ENCODE assay signal across 24 cellular contexts in the genomic region with DNA sequence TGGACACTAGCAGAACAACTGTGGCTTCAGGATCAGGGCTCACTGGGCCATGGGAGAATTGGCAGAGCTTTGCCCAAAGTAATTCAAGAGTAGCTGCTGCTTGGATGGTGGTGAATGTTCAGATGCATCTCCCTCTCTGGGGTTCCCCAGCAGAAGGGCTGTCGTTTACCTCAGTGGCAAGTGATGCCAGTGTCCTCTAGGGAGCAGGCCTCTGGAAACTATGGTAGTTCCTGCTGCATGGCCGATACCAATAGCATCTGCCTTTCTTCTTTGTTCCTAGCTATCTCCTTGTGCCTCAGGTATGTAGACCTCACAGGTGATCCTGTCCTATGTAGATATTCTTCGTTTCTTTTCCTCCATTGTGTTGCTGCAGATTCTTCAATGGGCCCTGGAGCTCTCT. TPM values are rescaled to one million over a fixed set of nuclear protein-coding genes. Genes with fewer than 3 reads are reported as not detected.
DNase-seq lines count a peak whose midpoint lies in the region; ATAC-seq, FAIRE-seq and TF ChIP-seq lines count a peak whose summit lies in the region.
"Had no signal": no experiment of that assay in that cellular context is flagged by ENCODE, and none has a peak within 500 bp of the region (broad histone marks: within the 10 kb centered on the region; RNA-seq: fewer than 3 reads in every experiment).

No MANE protein-coding gene starts in this region.

- H3K9ac ChIP-seq in H1 (replicated peaks in 1 of 4; ENCODE audit: extremely low read depth in 1 of 4, low read depth in 3 of 4, low read length in 3 of 4): no peak overlapping the region
- H3K9ac ChIP-seq: BLaER1 had no signal

- H2AFZ ChIP-seq in GM23338 (no peak overlapping the region), H1 (ENCODE audit: low read length) (no peak overlapping the region)

- H3K36me3 Mint-ChIP-seq in GM23338 (ENCODE audit: low read depth) (peaks cover 72% of the 10 kb centered on the region), WTC11 (peaks cover 65% of the 10 kb centered on the region)

- CTCF ChIA-PET in WTC11 (lab: Charles Lee): interaction anchor here (1.0 to 1.5 kb wide), 3 partner anchors 16 to 294 kb away, joined by 3 to 11 read pairs (median 3); no protein-coding TSS in a partner anchor
- CTCF ChIA-PET in H1 (lab: Charles Lee; ENCODE audit: partially characterized antibody): interaction anchor here (0.6 to 6.3 kb wide), 22 partner anchors 7 to 1531 kb away, joined by 3 to 44 read pairs (median 4); no protein-coding TSS in a partner anchor
- CTCF ChIA-PET in GM10248 (lab: Yijun Ruan, JAX): interaction anchor here (0.8 to 4.5 kb wide), 10 partner anchors 9 to 294 kb away, joined by 3 to 20 read pairs (median 4); no protein-coding TSS in a partner anchor

- no peak overlapping the region for H2AK5ac ChIP-seq in H1 (ENCODE audit: low read depth, low read length)

- H3K9me3 Mint-ChIP-seq in GM23338 (peaks cover 7% of the 10 kb centered on the region; the same call in 1 of the 3 replicates), WTC11 (no peaks in the 10 kb centered on the region)
- H3K9me3 Mint-ChIP-seq: CD4-positive, CD25-positive, alpha-beta regulatory T cell; CD8-positive, alpha-beta T cell had no signal

- H3K4me3 ChIP-seq in GM23338: no peak overlapping the region
- H3K4me3 ChIP-seq in H1 (ENCODE audit: extremely low read depth in 1 of 4, insufficient read depth in 2 of 4, low read depth in 3 of 4, low read length in 4 of 4): no peak overlapping the region
- H3K4me3 ChIP-seq: BLaER1, GM12878 had no signal

- POLR2A ChIA-PET in WTC11 (lab: Charles Lee): no interaction called here
- POLR2A ChIA-PET in H1 (lab: Charles Lee; ENCODE audit: partially characterized antibody): interaction anchor here (1.0 to 1.7 kb wide), 4 partner anchors 8 to 26 kb away, joined by 3 to 5 read pairs (median 4); partner anchors contain the start of gene HMGB2
- POLR2A ChIA-PET in GM10248 (lab: Yijun Ruan, JAX): no interaction called here

- H3K4ac ChIP-seq in H1 (replicated peaks; ENCODE audit: insufficient read length, low read depth, low read length): no peak overlapping the region

- no peak overlapping the region for H3K23ac ChIP-seq in H1 (ENCODE audit: insufficient read length)

- H2BK12ac ChIP-seq in H1 (ENCODE audit: low read depth, low read length): no peak overlapping the region

- no peak for TF ChIP-seq POLR2A in H1 (IDR thresholded peaks at IDR 0.05; ENCODE audit: control extremely low read depth in 1 of 2, low read depth in 2 of 2, low read length in 2 of 2)

- H3K27me3 ChIP-seq in GM23338 (ENCODE audit: insufficient read depth) (no peaks in the 10 kb centered on the region), H1 (replicated peaks in 1 of 4; ENCODE audit: control insufficient read depth in 3 of 4, extremely low read depth in 1 of 4, insufficient read depth in 3 of 4, low read length in 3 of 4) (no peaks in the 10 kb centered on the region)
- H3K27me3 ChIP-seq: BE2C, BLaER1 had no signal

- no peak overlapping the region for H3K4me2 ChIP-seq in GM23338
- no peak overlapping the region for H3K4me2 ChIP-seq in H1 (ENCODE audit: insufficient read depth in 1 of 2, low read depth in 2 of 2, low read length in 2 of 2)
- H3K4me2 ChIP-seq: BLaER1 had no signal

- peaks cover 11% of the 10 kb centered on the region for H3K4me1 Mint-ChIP-seq in GM23338
- peaks cover 15% of the 10 kb centered on the region for H3K4me1 Mint-ChIP-seq in WTC11
- H3K4me1 Mint-ChIP-seq: CD14-positive monocyte had no signal

- H4K8ac ChIP-seq in H1 (ENCODE audit: extremely low read depth, insufficient read depth, low read length): no peak overlapping the region

- H3K4me3 Mint-ChIP-seq in GM23338: no peak overlapping the region
- no peak overlapping the region for H3K4me3 Mint-ChIP-seq in WTC11
- H3K4me3 Mint-ChIP-seq: CD14-positive monocyte; CD4-positive, CD25-positive, alpha-beta regulatory T cell; CD8-positive, alpha-beta T cell had no signal

- peaks cover 11% of the 10 kb centered on the region; the same call in 1 of the 2 replicates for H3K79me2 ChIP-seq in GM23338 (replicated peaks; ENCODE audit: insufficient read depth)
- peaks cover 0 to 9% of the 10 kb centered on the region in 2 experiments; a peak in 1 of 4 replicates for H3K79me2 ChIP-seq in H1 (ENCODE audit: control insufficient read depth in 1 of 2, insufficient read depth in 2 of 2, low read length in 2 of 2)

- DNase-seq in GM23338 (ENCODE audit: low spot score): no peak
- DNase-seq in WTC11 (ENCODE audit: low spot score): no peak
- no peak for DNase-seq in H1 (ENCODE audit: low read depth in 1 of 2, low spot score in 2 of 2)
- no peak for DNase-seq in activated effector memory CD4-positive, alpha-beta T cell treated with Interleukin-2 at 50 U/mL for 16 hours
- no peak for DNase-seq in GM10248 (ENCODE audit: extremely low spot score)
- no peak for DNase-seq in midbrain (lab: John Stamatoyannopoulos, UW)
- DNase-seq: 8988T; ACHN; BE2C; C1 segment of cervical spinal cord; Caco-2; Calu3; CD4-positive, CD25-positive, alpha-beta regulatory T cell; CD8-positive, alpha-beta T cell; DMS79 treated with DMSO at 0.1 percent for 48 hours; GF-D8 had no signal

- no peak for TF ChIP-seq EP300 in H1 (IDR thresholded peaks at IDR 0.05; ENCODE audit: borderline replicate concordance in 1 of 2, low read depth in 2 of 2, low read length in 2 of 2)

- 80% methylated on average over 3 of the region's 3 CpGs; no CpG with 5 or more reads in 1 of the 2 experiments for WGBS in H1 (ENCODE audit: extremely low coverage in 1 of 2, insufficient coverage in 1 of 2, insufficient read length in 1 of 2, insufficient replicate concordance in 2 of 2, low coverage in 1 of 2, low lambda C conversion rate in 2 of 2, missing lambda C conversion rate in 1 of 2), 2 experiments

- ATAC-seq in GM23338 (peak; percentile 59), WTC11 (peak; percentile 41; the same call in 1 of the 2 replicates)
- ATAC-seq: CD8-positive, alpha-beta T cell; GM12878 had no signal

- H3K9me2 ChIP-seq in GM23338 (ENCODE audit: insufficient read depth): no peaks in the 10 kb centered on the region

- H2BK120ac ChIP-seq in H1 (replicated peaks; ENCODE audit: low read depth, low read length): no peak overlapping the region

- no peak overlapping the region for H2BK15ac ChIP-seq in H1 (ENCODE audit: low read length)

- H3K27me3 Mint-ChIP-seq in GM23338 (ENCODE audit: insufficient read depth, low read depth, poor library complexity) (peaks cover 7% of the 10 kb centered on the region), WTC11 (ENCODE audit: low read depth) (no peaks in the 10 kb centered on the region)
- H3K27me3 Mint-ChIP-seq: CD4-positive, CD25-positive, alpha-beta regulatory T cell had no signal

- no peaks in the 10 kb centered on the region for H3F3A ChIP-seq in GM23338 (replicated peaks; ENCODE audit: low read depth)

- H3K56ac ChIP-seq in H1 (replicated peaks; ENCODE audit: insufficient read length, low read depth, low read length): no peak overlapping the region

- H4K20me1 ChIP-seq in GM23338 (replicated peaks; ENCODE audit: insufficient read depth) (no peaks in the 10 kb centered on the region), H1 (replicated peaks in 1 of 2; ENCODE audit: control insufficient read depth in 1 of 2, insufficient read depth in 2 of 2, low read length in 2 of 2) (peaks cover 0 to 7% of the 10 kb centered on the region in 2 experiments)

- H3K79me1 ChIP-seq in H1 (ENCODE audit: low read depth, low read length): no peaks in the 10 kb centered on the region; the same call in 1 of the 2 replicates

- no peak overlapping the region for H2BK5ac ChIP-seq in H1 (ENCODE audit: low read depth, low read length)

- H3K36me3 ChIP-seq in GM23338 (ENCODE audit: insufficient read depth) (peaks cover 7% of the 10 kb centered on the region; the same call in 1 of the 2 replicates), H1 (ENCODE audit: control insufficient read depth in 2 of 4, insufficient read depth in 4 of 4, low read length in 3 of 4) (peaks cover 2 to 16% (median 8%) of the 10 kb centered on the region in 4 experiments; a peak in 5 of 8 replicates)
- H3K36me3 ChIP-seq: BE2C had no signal

- H3K27ac ChIP-seq in GM23338 (ENCODE audit: low read depth) (no peak overlapping the region), H1 (ENCODE audit: low read depth, low read length) (no peak overlapping the region)
- H3K27ac ChIP-seq: BLaER1 had no signal

- H3K23me2 ChIP-seq in H1 (ENCODE audit: low read depth, low read length): no peaks in the 10 kb centered on the region

- H3K9me3 ChIP-seq in H1 (ENCODE audit: insufficient read depth in 2 of 2, low read depth in 1 of 2, low read length in 1 of 2): no peaks in the 10 kb centered on the region
- H3K9me3 ChIP-seq: BE2C, Caco-2 had no signal

- TF ChIP-seq CTCF in GM23338 (conservative IDR thresholded peaks at IDR 0.05; ENCODE audit: low read depth in 2 of 2) (no peak), WTC11 (IDR thresholded peaks at IDR 0.05) (no peak), H1 (IDR thresholded peaks at IDR 0.05; ENCODE audit: control extremely low read depth in 1 of 3, insufficient read depth in 1 of 3, low read depth in 1 of 3, low read length in 3 of 3) (peak in 2 of 3 experiments; percentile 4 to 14; a peak in 2 of 4 replicates), GM10248 (IDR thresholded peaks at IDR 0.05; ENCODE audit: control extremely low read depth, extremely low read depth, low read depth, missing control alignments) (no peak)

- no peak overlapping the region for H4K91ac ChIP-seq in H1 (replicated peaks; ENCODE audit: insufficient read length, low read length)

- H3K4me1 ChIP-seq in GM23338 (ENCODE audit: insufficient read depth) (0 out of 2 replicates have a peak, but pooled peaks cover 7% of the 10 kb centered on the region), H1 (replicated peaks in 1 of 4; ENCODE audit: control insufficient read depth in 3 of 4, insufficient read depth in 4 of 4, low read length in 3 of 4) (no peaks in the 10 kb centered on the region; a peak in 1 of 7 replicates)
- H3K4me1 ChIP-seq: BE2C, BLaER1, Caco-2 had no signal

- TF ChIP-seq RAD21 in H1 (IDR thresholded peaks at IDR 0.05 in 1 of 2, conservative IDR thresholded peaks at IDR 0.05 in 1 of 2; ENCODE audit: low read depth in 2 of 2, low read length in 2 of 2): no peak

- H4K5ac ChIP-seq in H1 (ENCODE audit: insufficient read length, low read depth, low read length): no peak overlapping the region

- H2BK20ac ChIP-seq in H1 (ENCODE audit: low read length): no peak overlapping the region

- FAIRE-seq in H1 (lab: Jason Lieb, UNC): no peak
- FAIRE-seq: A204.1, D721Med, G401.6, GM12878, GM12892, GM18507 had no signal

- no peak overlapping the region for H3K14ac ChIP-seq in H1 (ENCODE audit: insufficient read length)

- no peak overlapping the region for H3K18ac ChIP-seq in H1 (ENCODE audit: extremely low read depth, low read length)

- no peak overlapping the region for H3K27ac Mint-ChIP-seq in GM23338
- H3K27ac Mint-ChIP-seq in WTC11: no peak overlapping the region; the same call in 1 of the 2 replicates
- H3K27ac Mint-ChIP-seq: CD8-positive, alpha-beta T cell had no signal

RNA-seq across cellular contexts. Expression of gene HMGB2, which starts 26.4 kb away (rescaled TPM):
- 103 and 109 TPM in 2 replicates for total RNA-seq in GM23338 (2014; rRNA removed; shearing (Covaris generic))
- polyA plus RNA-seq in GM23338 (2016; fragmentation: Nextera tagmentation; extraction: Ambion mirVana) (519 and 593 TPM in 2 replicates), H1 (2011; rRNA removed) (33.4 and 54.7 TPM in 2 replicates)
- total RNA-seq in WTC11 (2021): 279 to 294 TPM (median 288 TPM) in 3 replicates
- total RNA-seq in H1 (2021; fragmentation: NEBNext Ultra II Directional; extraction: Animal tissue kit (Norgen Biotek cat#: 25700)): 212 and 218 TPM in 2 replicates
- 192 TPM for polyA plus RNA-seq in H1 (2011; cell fraction: cytosol; rRNA removed)
- 26.9 TPM for polyA plus RNA-seq in H1 (2011; cell fraction: nucleus; rRNA removed)
- 247 to 364 TPM (median 258 TPM) in 4 replicates for polyA plus RNA-seq in H1 (2012, experiment 1 of 2)
- polyA plus RNA-seq in H1 (2012, experiment 2 of 2): 43.4 TPM
- polyA plus RNA-seq in H1 (2013, experiment 1 of 2): 153 TPM
- 154 TPM for polyA plus RNA-seq in H1 (2013, experiment 2 of 2)
- polyA minus RNA-seq in H1 (2011; rRNA and poly(A)+ RNA removed): 21.5 and 23.5 TPM in 2 replicates
- 55.7 TPM for polyA minus RNA-seq in H1 (2011; cell fraction: cytosol; rRNA and poly(A)+ RNA removed)
- 32.2 TPM for polyA minus RNA-seq in H1 (2011; cell fraction: nucleus; rRNA and poly(A)+ RNA removed)

Comparison
In these comparisons a context has a peak if more than half of its experiments do, and no peak if none do; other contexts are left out.
1. CTCF ChIP-seq: peak in H1 (2 of 3); none in GM23338 (0 of 2), WTC11 (single experiment) and GM10248 (single experiment).